Comparison of ENCODE assay signal across 1 cellular context in the genomic region with DNA sequence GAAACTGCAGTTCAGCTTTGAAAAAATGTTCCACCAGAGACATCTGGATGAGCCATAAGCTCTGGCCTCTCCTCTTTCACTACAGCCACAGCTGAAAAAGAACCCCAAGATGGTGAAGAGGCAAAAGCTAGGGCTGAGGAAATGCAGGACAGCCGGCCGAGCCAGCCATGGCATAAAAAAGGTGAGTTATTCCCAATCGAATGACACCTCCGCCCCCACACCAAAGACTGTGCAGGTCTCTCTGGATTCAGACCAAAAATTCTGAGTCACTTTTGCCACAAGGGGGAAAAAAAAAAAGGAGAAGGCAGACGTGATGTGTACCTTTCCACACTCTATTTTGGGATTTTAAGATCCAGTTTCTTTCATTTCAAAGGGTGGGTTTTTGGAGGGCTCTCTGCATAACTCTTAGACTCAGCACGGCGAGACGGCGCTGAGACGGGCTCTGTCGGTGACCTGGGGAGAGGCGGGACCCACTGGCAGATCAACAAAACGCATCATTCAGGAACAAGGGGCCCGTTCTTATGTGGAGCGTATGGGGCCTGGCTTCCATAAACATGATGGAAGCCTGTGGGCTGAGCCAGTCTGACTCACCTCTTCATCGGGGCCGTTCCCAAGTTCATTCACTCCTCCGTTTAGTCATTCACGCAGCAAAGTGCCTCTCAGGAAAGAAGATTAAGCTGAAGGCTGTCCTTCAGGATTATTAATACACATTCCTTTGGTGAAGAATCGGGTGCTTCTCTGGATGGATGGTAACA.
TF ChIP-seq lines count a peak whose summit lies in the region.

No MANE protein-coding gene starts in this region.

TF ChIP-seq in HEK293, 187 proteins besides CTCF, POLR2A, EP300 and RAD21 (continued from another document and continues in another):
- peak; percentile 96 for TF ChIP-seq ZNF692 (tag by site-specific recombination; IDR thresholded peaks at IDR 0.05)
- TF ChIP-seq ZNF558 (tag by site-specific recombination; IDR thresholded peaks at IDR 0.05): no peak
- TF ChIP-seq ZNF768 (tag by site-specific recombination; IDR thresholded peaks at IDR 0.05): no peak
- TF ChIP-seq ZNF596 (tag by site-specific recombination; IDR thresholded peaks at IDR 0.05): no peak
- no peak for TF ChIP-seq ZNF10 (tag by site-specific recombination; IDR thresholded peaks at IDR 0.05)
- TF ChIP-seq ZNF202 (tag by site-specific recombination; IDR thresholded peaks at IDR 0.05; ENCODE audit: borderline replicate concordance): no peak
- no peak for TF ChIP-seq ZNF843 (tag by site-specific recombination; IDR thresholded peaks at IDR 0.05)
- no peak for TF ChIP-seq IKZF3 (tag by site-specific recombination; IDR thresholded peaks at IDR 0.05)
- no peak for TF ChIP-seq PBX3 (CRISPR knock-in tag; IDR thresholded peaks at IDR 0.05)
- TF ChIP-seq ZNF19 (tag by site-specific recombination; IDR thresholded peaks at IDR 0.05; ENCODE audit: low read depth): no peak
- TF ChIP-seq KLF7 (tag by site-specific recombination; IDR thresholded peaks at IDR 0.05; ENCODE audit: borderline replicate concordance): no peak
- TF ChIP-seq TRIM28 (IDR thresholded peaks at IDR 0.05; ENCODE audit: borderline replicate concordance, low read length): no peak
- TF ChIP-seq WT1 (tag by site-specific recombination; IDR thresholded peaks at IDR 0.05): no peak
- TF ChIP-seq ZNF391 (tag by site-specific recombination; IDR thresholded peaks at IDR 0.05; ENCODE audit: borderline replicate concordance, low read depth): no peak
- no peak for TF ChIP-seq SCRT2 (tag by site-specific recombination; IDR thresholded peaks at IDR 0.05)
- no peak for TF ChIP-seq GLIS1 (tag by site-specific recombination; IDR thresholded peaks at IDR 0.05)
- TF ChIP-seq ZNF629 (tag by site-specific recombination; IDR thresholded peaks at IDR 0.05): peak; percentile 36; the same call in 1 of the 2 replicates
- TF ChIP-seq ZBTB1 (tag by site-specific recombination; IDR thresholded peaks at IDR 0.05): no peak
- no peak for TF ChIP-seq SALL2 (tag by site-specific recombination; IDR thresholded peaks at IDR 0.05; ENCODE audit: borderline replicate concordance)
- TF ChIP-seq, protein P1, sequence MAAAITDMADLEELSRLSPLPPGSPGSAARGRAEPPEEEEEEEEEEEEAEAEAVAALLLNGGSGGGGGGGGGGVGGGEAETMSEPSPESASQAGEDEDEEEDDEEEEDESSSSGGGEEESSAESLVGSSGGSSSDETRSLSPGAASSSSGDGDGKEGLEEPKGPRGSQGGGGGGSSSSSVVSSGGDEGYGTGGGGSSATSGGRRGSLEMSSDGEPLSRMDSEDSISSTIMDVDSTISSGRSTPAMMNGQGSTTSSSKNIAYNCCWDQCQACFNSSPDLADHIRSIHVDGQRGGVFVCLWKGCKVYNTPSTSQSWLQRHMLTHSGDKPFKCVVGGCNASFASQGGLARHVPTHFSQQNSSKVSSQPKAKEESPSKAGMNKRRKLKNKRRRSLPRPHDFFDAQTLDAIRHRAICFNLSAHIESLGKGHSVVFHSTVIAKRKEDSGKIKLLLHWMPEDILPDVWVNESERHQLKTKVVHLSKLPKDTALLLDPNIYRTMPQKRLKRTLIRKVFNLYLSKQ (tag by site-specific recombination; IDR thresholded peaks at IDR 0.05; ENCODE audit: borderline replicate concordance): no peak
- no peak for TF ChIP-seq ZNF623 (tag by site-specific recombination; IDR thresholded peaks at IDR 0.05)
- TF ChIP-seq GLI4 (tag by site-specific recombination; IDR thresholded peaks at IDR 0.05): no peak
- no peak for TF ChIP-seq ZNF510 (tag by site-specific recombination; IDR thresholded peaks at IDR 0.05; ENCODE audit: insufficient replicate concordance)
- peak; percentile 27; the same call in 1 of the 2 replicates for TF ChIP-seq SP2 (tag by site-specific recombination; IDR thresholded peaks at IDR 0.05)
- no peak for TF ChIP-seq ZBTB6 (tag by site-specific recombination; IDR thresholded peaks at IDR 0.05)
- TF ChIP-seq ZNF404 (tag by site-specific recombination; IDR thresholded peaks at IDR 0.05): no peak
- TF ChIP-seq ZNF37A (tag by site-specific recombination; IDR thresholded peaks at IDR 0.05): no peak
- no peak for TF ChIP-seq REST (tag by site-specific recombination; IDR thresholded peaks at IDR 0.05)
- no peak for TF ChIP-seq TSHZ1 (tag by site-specific recombination; IDR thresholded peaks at IDR 0.05; ENCODE audit: borderline replicate concordance)
- TF ChIP-seq ZNF26 (tag by site-specific recombination; IDR thresholded peaks at IDR 0.05): no peak
- TF ChIP-seq ZNF138 (tag by site-specific recombination; IDR thresholded peaks at IDR 0.05; ENCODE audit: borderline replicate concordance): no peak
- no peak for TF ChIP-seq ZNF175 (tag by site-specific recombination; IDR thresholded peaks at IDR 0.05)
- no peak for TF ChIP-seq ZNF280C (tag by site-specific recombination; IDR thresholded peaks at IDR 0.05)
- TF ChIP-seq ZXDB (tag by site-specific recombination; IDR thresholded peaks at IDR 0.05): no peak
- no peak for TF ChIP-seq KLF9 (tag by site-specific recombination; IDR thresholded peaks at IDR 0.05; ENCODE audit: low read depth)
- TF ChIP-seq, protein P2, sequence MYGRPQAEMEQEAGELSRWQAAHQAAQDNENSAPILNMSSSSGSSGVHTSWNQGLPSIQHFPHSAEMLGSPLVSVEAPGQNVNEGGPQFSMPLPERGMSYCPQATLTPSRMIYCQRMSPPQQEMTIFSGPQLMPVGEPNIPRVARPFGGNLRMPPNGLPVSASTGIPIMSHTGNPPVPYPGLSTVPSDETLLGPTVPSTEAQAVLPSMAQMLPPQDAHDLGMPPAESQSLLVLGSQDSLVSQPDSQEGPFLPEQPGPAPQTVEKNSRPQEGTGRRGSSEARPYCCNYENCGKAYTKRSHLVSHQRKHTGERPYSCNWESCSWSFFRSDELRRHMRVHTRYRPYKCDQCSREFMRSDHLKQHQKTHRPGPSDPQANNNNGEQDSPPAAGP (tag by site-specific recombination; IDR thresholded peaks at IDR 0.05): no peak
- TF ChIP-seq EGR2 (tag by site-specific recombination; IDR thresholded peaks at IDR 0.05; ENCODE audit: low read depth): 0 out of 2 replicates have a peak, but pooled peaks have one; percentile 11
